In genomic region chr7:5661941-5662340, GRCh38 we compare ENCODE assay signal across 8 cellular contexts.
DNase-seq lines count a peak whose midpoint lies in the region; ATAC-seq and TF ChIP-seq lines count a peak whose summit lies in the region.
"Had no signal": no experiment of that assay in that cellular context is flagged by ENCODE, and none has a peak within 500 bp of the region (broad histone marks: within the 10 kb centered on the region; RNA-seq: fewer than 3 reads in every experiment).

No MANE protein-coding gene starts in this region.

- no peaks in the 10 kb centered on the region for H3K27me3 ChIP-seq in SK-N-SH (ENCODE audit: insufficient read depth)
- H3K27me3 ChIP-seq: breast epithelium had no signal

- peaks cover 33% of the 10 kb centered on the region; the same call in 1 of the 2 replicates for H3K79me2 ChIP-seq in SK-N-SH (ENCODE audit: insufficient read depth)

- peak; percentile 27 for ATAC-seq in sciatic nerve
- ATAC-seq in HG03097 (IDR thresholded peaks at IDR 0.05; ENCODE audit: low FRiP score, unreplicated experiment), result no peak
- no peak for ATAC-seq in HG03457 (IDR thresholded peaks at IDR 0.05; ENCODE audit: unreplicated experiment)

- POLR2A ChIA-PET in SK-N-SH (lab: Yijun Ruan, JAX), result interaction anchor here (1.4 kb wide), 1 partner anchor 67 kb away, joined by 3 read pairs; no protein-coding TSS in a partner anchor

- peaks cover 12 to 16% of the 10 kb centered on the region in 2 experiments for H3K36me3 ChIP-seq in SK-N-SH (replicated peaks in 1 of 2; ENCODE audit: control insufficient read depth in 1 of 2, insufficient read depth in 2 of 2, low read length in 1 of 2)
- H3K36me3 ChIP-seq: breast epithelium had no signal

- peaks cover 9% of the 10 kb centered on the region for H3F3A ChIP-seq in SK-N-SH (replicated peaks; ENCODE audit: insufficient read depth)

- TF ChIP-seq RAD21 in SK-N-SH (IDR thresholded peaks at IDR 0.05; ENCODE audit: low read length), result no peak

- H3K4me2 ChIP-seq in SK-N-SH, result no peak overlapping the region

- no peak overlapping the region for H2AFZ ChIP-seq in SK-N-SH (ENCODE audit: low read depth)

- H3K4me3 ChIP-seq in SK-N-SH (ENCODE audit: low read depth in 2 of 2, low read length in 1 of 2) (no peak overlapping the region), foreskin fibroblast (ENCODE audit: low read depth in 1 of 2, low read length in 2 of 2) (no peak overlapping the region)
- H3K4me3 ChIP-seq: breast epithelium had no signal

- DNase-seq in GM20000 (ENCODE audit: low spot score) (peak; percentile 51), SK-N-SH (peak; percentile 40), foreskin melanocyte (peak; percentile 53), sciatic nerve (ENCODE audit: low spot score) (no peak), foreskin fibroblast (no peak)

- H3K9me2 ChIP-seq in SK-N-SH, result no peaks in the 10 kb centered on the region

- 85% methylated on average over 8 of the region's 8 CpGs for WGBS in SK-N-SH (ENCODE audit: low lambda C conversion rate)

- TF ChIP-seq EP300 in SK-N-SH (IDR thresholded peaks at IDR 0.05; ENCODE audit: borderline replicate concordance in 1 of 2, low read depth in 1 of 2, low read length in 1 of 2), result no peak

- H3K9ac ChIP-seq in SK-N-SH, result no peak overlapping the region

- no peaks in the 10 kb centered on the region for H3K9me3 ChIP-seq in SK-N-SH
- H3K9me3 ChIP-seq: breast epithelium had no signal

- peak overlapping the region in 1 of 2 experiments; percentile 61; a peak in 2 of 4 replicates for H3K27ac ChIP-seq in SK-N-SH (ENCODE audit: low read depth in 2 of 2, low read length in 1 of 2)
- H3K27ac ChIP-seq: breast epithelium had no signal

- intact Hi-C loops in sciatic nerve (cut with DNase I), result no loop called here

- H3K4me1 ChIP-seq in SK-N-SH (ENCODE audit: control insufficient read depth in 1 of 2, insufficient read depth in 2 of 2, low read depth in 1 of 2, low read length in 1 of 2), result peaks cover 0 to 15% of the 10 kb centered on the region in 2 experiments; a peak in 2 of 4 replicates
- H3K4me1 ChIP-seq: breast epithelium had no signal

- TF ChIP-seq CTCF in GM20000 (IDR thresholded peaks at IDR 0.05; ENCODE audit: extremely low read depth, missing control alignments) (no peak), SK-N-SH (IDR thresholded peaks at IDR 0.05) (no peak), foreskin fibroblast (IDR thresholded peaks at IDR 0.05; ENCODE audit: low read depth, low read length) (no peak)

- H4K20me1 ChIP-seq in SK-N-SH (ENCODE audit: insufficient read depth), result no peaks in the 10 kb centered on the region

- CTCF ChIA-PET in SK-N-SH (lab: Yijun Ruan, JAX), result interaction anchor here (0.7 to 9.6 kb wide), 14 partner anchors 10 to 176 kb away, joined by 3 to 123 read pairs (median 4); partner anchors contain the start of gene RNF216

TF ChIP-seq in SK-N-SH, 30 proteins besides CTCF, POLR2A, EP300 and RAD21:
- TF ChIP-seq USF1 (IDR thresholded peaks at IDR 0.05; ENCODE audit: borderline replicate concordance, low read depth) (no peak), GATA2 (CRISPR knock-in tag; IDR thresholded peaks at IDR 0.05) (peak; percentile 55)

Comparison
In these comparisons a context has a peak if more than half of its experiments do, and no peak if none do; other contexts are left out.
1. DNase-seq: peak in GM20000 (single experiment), SK-N-SH (single experiment) and foreskin melanocyte (single experiment); none in sciatic nerve (single experiment) and foreskin fibroblast (0 of 2).